ENCODE assay signal across 1 cellular context in genomic region chr4:110620352-110621327, GRCh38.
TF ChIP-seq lines count a peak whose summit lies in the region.

No MANE protein-coding gene starts in this region.

TF ChIP-seq in K562, 482 proteins besides CTCF, POLR2A, EP300 and RAD21 (continued from another document):
- TF ChIP-seq MLX (CRISPR knock-in tag; conservative IDR thresholded peaks at IDR 0.05) = no peak
- TF ChIP-seq ARID3A (IDR thresholded peaks at IDR 0.05; ENCODE audit: borderline replicate concordance, low read depth, low read length) = no peak
- no peak for TF ChIP-seq PPARD (CRISPR knock-in tag; IDR thresholded peaks at IDR 0.05)
- TF ChIP-seq CCNT2 (IDR thresholded peaks at IDR 0.05; ENCODE audit: borderline replicate concordance, extremely low read depth, insufficient read length, low read depth, low read length) = no peak
- no peak for TF ChIP-seq ELK3 (CRISPR knock-in tag; IDR thresholded peaks at IDR 0.05)
- no peak for TF ChIP-seq YBX1 (IDR thresholded peaks at IDR 0.05)
TF ChIP-seq in K562: peak in this region for 0.
